In genomic region chr1:145281037-145281727, GRCh38 we compare ENCODE assay signal across 8 cellular contexts. TPM values are rescaled to one million over a fixed set of nuclear protein-coding genes. Genes with fewer than 3 reads are reported as not detected.
A peak's percentile ranks its signal among the peaks of the same experiment; 100 is the strongest.
DNase-seq lines count a peak whose midpoint lies in the region; ATAC-seq and TF ChIP-seq lines count a peak whose summit lies in the region.
"Not testable (repeated sequence)": the region's sequence is repeated elsewhere in the genome, so short reads cannot be mapped to it uniquely, and the experiment has no call there.

No MANE protein-coding gene starts in this region.

- not testable (repeated sequence) for H3K79me2 ChIP-seq in SK-N-SH (ENCODE audit: insufficient read depth); osteoblast (ENCODE audit: insufficient read depth, low read length)

- DNase-seq in NCI-H128 (lab: John Stamatoyannopoulos, UW; ENCODE audit: unreplicated experiment) (peak; percentile 70), globus pallidus (ENCODE audit: low spot score) (peak; percentile 80), osteoblast (ENCODE audit: insufficient read length, low spot score, missing footprints) (peak; percentile 86), superior temporal gyrus (ENCODE audit: extremely low spot score) (peak; percentile 71)
- DNase-seq in SK-N-SH, result not testable (repeated sequence)
- peak; percentile 84 for DNase-seq in activated naive CD4-positive, alpha-beta T cell treated with anti-CD3 and anti-CD28 coated beads, Interleukin-2, amount 50 U/mL, for 16 hours

- H3F3A ChIP-seq in SK-N-SH (replicated peaks; ENCODE audit: insufficient read depth), result not testable (repeated sequence)

- H3K9me3 ChIP-seq in SK-N-SH; osteoblast (ENCODE audit: low read depth, low read length): not testable (repeated sequence)

- not testable (repeated sequence) for H4K20me1 ChIP-seq in SK-N-SH (ENCODE audit: insufficient read depth); osteoblast (ENCODE audit: insufficient read depth, low read length)

- H3K36me3 ChIP-seq in SK-N-SH (replicated peaks in 1 of 2; ENCODE audit: control insufficient read depth in 1 of 2, insufficient read depth in 2 of 2, low read length in 1 of 2); osteoblast (ENCODE audit: insufficient read depth, low read length): not testable (repeated sequence)

- TF ChIP-seq RAD21 in SK-N-SH (IDR thresholded peaks at IDR 0.05; ENCODE audit: low read length), result not testable (repeated sequence)

- H2AFZ ChIP-seq in SK-N-SH (ENCODE audit: low read depth), result 0 out of 2 replicates have a peak overlapping the region, but pooled peaks have one; percentile 13
- not testable (repeated sequence) for H2AFZ ChIP-seq in osteoblast (ENCODE audit: low read length)

- H3K4me1 ChIP-seq in SK-N-SH (ENCODE audit: control insufficient read depth in 1 of 2, insufficient read depth in 2 of 2, low read depth in 1 of 2, low read length in 1 of 2); osteoblast (ENCODE audit: insufficient read depth, low read length): not testable (repeated sequence)

- POLR2A ChIA-PET in SK-N-SH (lab: Yijun Ruan, JAX), result interaction anchor here (1.1 kb wide), 2 partner anchors 729 to 735 kb away, joined by 3 to 4 read pairs; no protein-coding TSS in a partner anchor

- H3K4me3 ChIP-seq in GM12875 (ENCODE audit: low read depth, low read length) (peak overlapping the region; percentile 26), SK-N-SH (ENCODE audit: low read depth in 2 of 2, low read length in 1 of 2) (peak overlapping the region; percentile 45 to 61), osteoblast (ENCODE audit: insufficient read depth, low read length) (peak overlapping the region; percentile 52)

- peak; percentile 85 for ATAC-seq in HG02642 (IDR thresholded peaks at IDR 0.05; ENCODE audit: poor library complexity, unreplicated experiment)

- H3K4me2 ChIP-seq in SK-N-SH, result peak overlapping the region; percentile 64
- peak overlapping the region; percentile 43 for H3K4me2 ChIP-seq in osteoblast (ENCODE audit: insufficient read depth, low read length)

- peak overlapping the region; percentile 66 to 79; a peak in 3 of 4 replicates for H3K27ac ChIP-seq in SK-N-SH (ENCODE audit: low read depth in 2 of 2, low read length in 1 of 2)
- not testable (repeated sequence) for H3K27ac ChIP-seq in osteoblast (ENCODE audit: low read depth, low read length)

- WGBS in SK-N-SH (ENCODE audit: low lambda C conversion rate), result 1% methylated on average over 27 of the region's 34 CpGs

- peak overlapping the region; percentile 42; the same call in 1 of the 2 replicates for H3K9ac ChIP-seq in SK-N-SH

- TF ChIP-seq CTCF in GM12875 (IDR thresholded peaks at IDR 0.05; ENCODE audit: borderline replicate concordance, insufficient read depth, low read depth, low read length); SK-N-SH (IDR thresholded peaks at IDR 0.05); osteoblast (IDR thresholded peaks at IDR 0.05; ENCODE audit: extremely low read depth, low read depth, low read length): not testable (repeated sequence)

- H3K9me2 ChIP-seq in SK-N-SH, result not testable (repeated sequence)

- H3K27me3 ChIP-seq in SK-N-SH (ENCODE audit: insufficient read depth); osteoblast (ENCODE audit: insufficient read depth, low read length): not testable (repeated sequence)

- peak in 1 of 2 experiments; percentile 64; a peak in 1 of 4 replicates for TF ChIP-seq EP300 in SK-N-SH (IDR thresholded peaks at IDR 0.05; ENCODE audit: borderline replicate concordance in 1 of 2, low read depth in 1 of 2, low read length in 1 of 2)

- CTCF ChIA-PET in SK-N-SH (lab: Yijun Ruan, JAX), result not testable (repeated sequence)

TF ChIP-seq in SK-N-SH, 30 proteins besides CTCF, POLR2A, EP300 and RAD21 (continues in another document):
- TF ChIP-seq SIN3A (IDR thresholded peaks at IDR 0.05; ENCODE audit: borderline replicate concordance, low read depth, low read length) (peak; percentile 100), RCOR1 (IDR thresholded peaks at IDR 0.05; ENCODE audit: low read length) (peak; percentile 46; the same call in 1 of the 2 replicates), ELF1 (IDR thresholded peaks at IDR 0.05) (peak; percentile 57), TCF12 (IDR thresholded peaks at IDR 0.05) (peak; percentile 24; the same call in 1 of the 2 replicates), TEAD4 (IDR thresholded peaks at IDR 0.05; ENCODE audit: borderline replicate concordance, insufficient read depth) (peak; percentile 75; the same call in 1 of the 2 replicates), TAF1 (IDR thresholded peaks at IDR 0.05; ENCODE audit: borderline replicate concordance, low read depth, low read length) (peak; percentile 81), NFIC (IDR thresholded peaks at IDR 0.05; ENCODE audit: borderline replicate concordance) (peak; percentile 37; the same call in 1 of the 2 replicates), PBX3 (IDR thresholded peaks at IDR 0.05) (peak; percentile 74), GABPA (IDR thresholded peaks at IDR 0.05; ENCODE audit: low read depth) (peak; percentile 37; the same call in 1 of the 2 replicates), ZBTB33 (IDR thresholded peaks at IDR 0.05; ENCODE audit: borderline replicate concordance, low read depth) (peak; percentile 93), JUND (IDR thresholded peaks at IDR 0.05) (peak; percentile 77), FOSL2 (IDR thresholded peaks at IDR 0.05; ENCODE audit: borderline replicate concordance, low read depth) (peak; percentile 34; the same call in 1 of the 2 replicates), RXRA (IDR thresholded peaks at IDR 0.05; ENCODE audit: borderline replicate concordance, low read depth) (0 out of 2 replicates have a peak, but pooled peaks have one; percentile 17), CHD2 (IDR thresholded peaks at IDR 0.05; ENCODE audit: low read length, partially characterized antibody) (peak; percentile 91), POLR2AphosphoS5 (IDR thresholded peaks at IDR 0.05; ENCODE audit: low read depth, low read length) (peak; percentile 99)
- TF ChIP-seq, protein P1, sequence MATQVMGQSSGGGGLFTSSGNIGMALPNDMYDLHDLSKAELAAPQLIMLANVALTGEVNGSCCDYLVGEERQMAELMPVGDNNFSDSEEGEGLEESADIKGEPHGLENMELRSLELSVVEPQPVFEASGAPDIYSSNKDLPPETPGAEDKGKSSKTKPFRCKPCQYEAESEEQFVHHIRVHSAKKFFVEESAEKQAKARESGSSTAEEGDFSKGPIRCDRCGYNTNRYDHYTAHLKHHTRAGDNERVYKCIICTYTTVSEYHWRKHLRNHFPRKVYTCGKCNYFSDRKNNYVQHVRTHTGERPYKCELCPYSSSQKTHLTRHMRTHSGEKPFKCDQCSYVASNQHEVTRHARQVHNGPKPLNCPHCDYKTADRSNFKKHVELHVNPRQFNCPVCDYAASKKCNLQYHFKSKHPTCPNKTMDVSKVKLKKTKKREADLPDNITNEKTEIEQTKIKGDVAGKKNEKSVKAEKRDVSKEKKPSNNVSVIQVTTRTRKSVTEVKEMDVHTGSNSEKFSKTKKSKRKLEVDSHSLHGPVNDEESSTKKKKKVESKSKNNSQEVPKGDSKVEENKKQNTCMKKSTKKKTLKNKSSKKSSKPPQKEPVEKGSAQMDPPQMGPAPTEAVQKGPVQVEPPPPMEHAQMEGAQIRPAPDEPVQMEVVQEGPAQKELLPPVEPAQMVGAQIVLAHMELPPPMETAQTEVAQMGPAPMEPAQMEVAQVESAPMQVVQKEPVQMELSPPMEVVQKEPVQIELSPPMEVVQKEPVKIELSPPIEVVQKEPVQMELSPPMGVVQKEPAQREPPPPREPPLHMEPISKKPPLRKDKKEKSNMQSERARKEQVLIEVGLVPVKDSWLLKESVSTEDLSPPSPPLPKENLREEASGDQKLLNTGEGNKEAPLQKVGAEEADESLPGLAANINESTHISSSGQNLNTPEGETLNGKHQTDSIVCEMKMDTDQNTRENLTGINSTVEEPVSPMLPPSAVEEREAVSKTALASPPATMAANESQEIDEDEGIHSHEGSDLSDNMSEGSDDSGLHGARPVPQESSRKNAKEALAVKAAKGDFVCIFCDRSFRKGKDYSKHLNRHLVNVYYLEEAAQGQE (IDR thresholded peaks at IDR 0.05; ENCODE audit: low read depth, low read length), result peak; percentile 52; the same call in 1 of the 2 replicates
- TF ChIP-seq, protein P2, sequence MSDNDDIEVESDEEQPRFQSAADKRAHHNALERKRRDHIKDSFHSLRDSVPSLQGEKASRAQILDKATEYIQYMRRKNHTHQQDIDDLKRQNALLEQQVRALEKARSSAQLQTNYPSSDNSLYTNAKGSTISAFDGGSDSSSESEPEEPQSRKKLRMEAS (IDR thresholded peaks at IDR 0.05; ENCODE audit: low read depth), result peak; percentile 49; the same call in 1 of the 2 replicates

RNA-seq across cellular contexts. Expression of gene PPIAL4D, which starts 39.2 kb away (rescaled TPM):
- not detected in 2 replicates for polyA plus RNA-seq in SK-N-SH (2012; rRNA removed)
- polyA plus RNA-seq in SK-N-SH (2012; cell fraction: cytosol; rRNA removed), result 0.09 and 0.12 TPM in 2 replicates
- not detected in 2 replicates for polyA plus RNA-seq in SK-N-SH (2012; cell fraction: nucleus; rRNA removed)
- total RNA-seq in osteoblast, result not detected in 2 replicates
